Comparison of ENCODE assay signal across 30 cellular contexts in the genomic region with DNA sequence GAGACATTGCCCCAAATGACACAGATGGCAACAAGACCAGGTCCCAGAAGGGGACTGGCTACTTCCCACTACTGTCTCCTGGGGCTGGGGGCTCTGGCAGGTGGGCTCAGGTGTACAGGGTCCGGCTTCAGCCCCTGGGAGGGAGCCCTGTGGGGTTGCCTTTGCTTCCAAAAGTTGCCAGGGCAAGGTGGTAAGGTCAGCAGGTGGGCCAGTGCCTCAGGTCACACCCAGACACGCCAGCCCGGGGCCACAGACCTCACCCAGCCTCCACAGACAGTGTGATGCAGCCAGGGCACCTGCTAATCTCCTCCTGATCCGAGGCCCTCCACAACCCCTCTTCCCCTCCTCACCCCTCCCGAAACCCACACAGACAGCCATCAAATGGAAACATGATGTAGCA. TPM values are rescaled to one million over a fixed set of nuclear protein-coding genes. Genes with fewer than 3 reads are reported as not detected.
"Had no signal": no experiment of that assay in that cellular context is flagged by ENCODE, and none has a peak within 500 bp of the region (broad histone marks: within the 10 kb centered on the region; RNA-seq: fewer than 3 reads in every experiment).

No MANE protein-coding gene starts in this region.

- H3K4me1 Mint-ChIP-seq: neural progenitor cell had no signal

- H3K9me3 ChIP-seq: esophagus squamous epithelium, heart right ventricle, left ventricle myocardium inferior, lower lobe of right lung, ovary, right lobe of liver, thoracic aorta, tibial nerve, upper lobe of left lung had no signal

- H3K4me3 ChIP-seq: esophagus squamous epithelium, heart right ventricle, left ventricle myocardium inferior, lower lobe of right lung, neural progenitor cell, ovary, right lobe of liver, thoracic aorta, tibial nerve, upper lobe of left lung had no signal

- H3K36me3 ChIP-seq: esophagus squamous epithelium, heart right ventricle, left ventricle myocardium inferior, lower lobe of right lung, neural progenitor cell, ovary, right lobe of liver, thoracic aorta, tibial nerve, upper lobe of left lung had no signal

- H3K27me3 ChIP-seq: ovary, right lobe of liver had no signal

- H3K27me3 Mint-ChIP-seq: stimulated activated naive CD8-positive, alpha-beta T cell treated with anti-CD3 and anti-CD28 coated beads, Interleukin-15, Interleukin-2, amounts not matched to agents 100 ng/mL and 50 ng/mL, for 24 hours had no signal

- DNase-seq: effector memory CD4-positive, alpha-beta T cell; erythroblast; esophagus squamous epithelium; foreskin melanocyte; glutamatergic neuron; heart right ventricle; hippocampal formation; kidney glomerular epithelial cell; left colon; left ventricle myocardium inferior; lower lobe of right lung; nucleus accumbens; ovary; retina; right lobe of liver; small intestine; stimulated activated CD4-positive, alpha-beta T cell treated with anti-CD3 and anti-CD28 coated beads, Interleukin-15, amount 100 ng/mL, for 24 hours; stimulated activated CD4-positive, alpha-beta T cell treated with anti-CD3 and anti-CD28 coated beads, Interleukin-2, amount 100 ng/mL, for 48 hours; stimulated activated naive B cell treated with anti-CD40 and anti-IgM and Interleukin-4, amounts not matched to agents 10 μg/mL and 1 μg/mL and 100 μg/mL, for 72 hours; upper lobe of left lung had no signal

- H3K4me1 ChIP-seq: esophagus squamous epithelium, left ventricle myocardium inferior, lower lobe of right lung, neural progenitor cell, right lobe of liver, tibial nerve, upper lobe of left lung had no signal

- ATAC-seq: heart right ventricle; left colon; lower lobe of right lung; right lobe of liver; stimulated activated naive B cell treated with anti-CD40 and anti-IgM and Interleukin-4, amounts not matched to agents 10 μg/mL and 1 μg/mL and 100 μg/mL, for 72 hours had no signal

- H3K27ac ChIP-seq: esophagus squamous epithelium, heart right ventricle, left ventricle myocardium inferior, lower lobe of right lung, neural progenitor cell, ovary, right lobe of liver, thoracic aorta, tibial nerve, upper lobe of left lung had no signal

- H3K9me3 Mint-ChIP-seq: dendritic cell treated with granulocyte-macrophage colony-stimulating factor and Interleukin-4, amounts not matched to agents 40 ng/mL and 50 ng/mL, for 4 days; nephron; neural progenitor cell; stimulated activated naive B cell treated with anti-CD40 and anti-IgM and Interleukin-4, amounts not matched to agents 10 μg/mL and 1 μg/mL and 100 μg/mL, for 72 hours; stimulated activated naive CD8-positive, alpha-beta T cell treated with anti-CD3 and anti-CD28 coated beads, Interleukin-15, Interleukin-2, amounts not matched to agents 100 ng/mL and 50 ng/mL, for 24 hours had no signal

- H3K36me3 Mint-ChIP-seq: neural progenitor cell; stimulated activated naive B cell treated with anti-CD40 and anti-IgM and Interleukin-4, amounts not matched to agents 10 μg/mL and 1 μg/mL and 100 μg/mL, for 72 hours had no signal

- H3K27ac Mint-ChIP-seq: dendritic cell treated with granulocyte-macrophage colony-stimulating factor and Interleukin-4, amounts not matched to agents 40 ng/mL and 50 ng/mL, for 4 days; nephron; neural progenitor cell; stimulated activated naive B cell treated with anti-CD40 and anti-IgM and Interleukin-4, amounts not matched to agents 10 μg/mL and 1 μg/mL and 100 μg/mL, for 72 hours; stimulated activated naive CD8-positive, alpha-beta T cell treated with anti-CD3 and anti-CD28 coated beads, Interleukin-15, Interleukin-2, amounts not matched to agents 100 ng/mL and 50 ng/mL, for 24 hours had no signal

- H3K4me3 Mint-ChIP-seq: dendritic cell treated with granulocyte-macrophage colony-stimulating factor and Interleukin-4, amounts not matched to agents 40 ng/mL and 50 ng/mL, for 4 days; nephron; neural progenitor cell; stimulated activated naive B cell treated with anti-CD40 and anti-IgM and Interleukin-4, amounts not matched to agents 10 μg/mL and 1 μg/mL and 100 μg/mL, for 72 hours; stimulated activated naive CD8-positive, alpha-beta T cell treated with anti-CD3 and anti-CD28 coated beads, Interleukin-15, Interleukin-2, amounts not matched to agents 100 ng/mL and 50 ng/mL, for 24 hours had no signal

RNA-seq across cellular contexts. Expression of gene CAV3, which starts 28.3 kb away (rescaled TPM):
- total RNA-seq: cerebellum, esophagus squamous epithelium, left colon, lower lobe of right lung, mononuclear cell, posterior vena cava, pulmonary artery endothelial cell, right lobe of liver, thoracic aorta had no signal
